Comparison of ENCODE assay signal across 13 cellular contexts in genomic region chr14:49924852-49925251, GRCh38.
"Had no signal": no experiment of that assay in that cellular context is flagged by ENCODE, and none has a peak within 500 bp of the region (broad histone marks: within the 10 kb centered on the region; RNA-seq: fewer than 3 reads in every experiment).

No MANE protein-coding gene starts in this region.

- H3K36me3 Mint-ChIP-seq: naive thymus-derived CD8-positive, alpha-beta T cell had no signal

- H3K9me3 Mint-ChIP-seq: effector memory CD8-positive, alpha-beta T cell; naive thymus-derived CD8-positive, alpha-beta T cell had no signal

- H3K27me3 ChIP-seq: esophagus squamous epithelium, gastroesophageal sphincter, neutrophil had no signal

- DNase-seq: effector memory CD8-positive, alpha-beta T cell; esophagus squamous epithelium; foreskin fibroblast; left colon; left ventricle myocardium superior; naive thymus-derived CD8-positive, alpha-beta T cell; stimulated activated CD4-positive, alpha-beta T cell treated with anti-CD3 and anti-CD28 coated beads, Interleukin-2, amount 100 ng/mL, for 24 hours; stimulated activated CD4-positive, alpha-beta T cell treated with anti-CD3 and anti-CD28 coated beads, Interleukin-4, amount 100 ng/mL, for 4 hours; stimulated activated naive CD4-positive, alpha-beta T cell treated with Interleukin-2 at 50 U/mL for 16 hours had no signal

- H3K27ac ChIP-seq: esophagus squamous epithelium, gastroesophageal sphincter, neutrophil had no signal

- H3K4me1 ChIP-seq: gastroesophageal sphincter had no signal

- ATAC-seq: effector memory CD8-positive, alpha-beta T cell; gastroesophageal sphincter; left colon; left ventricle myocardium superior; naive thymus-derived CD8-positive, alpha-beta T cell; sciatic nerve had no signal

- H3K9me3 ChIP-seq: esophagus squamous epithelium, gastroesophageal sphincter, neutrophil had no signal

- H3K4me3 Mint-ChIP-seq: effector memory CD8-positive, alpha-beta T cell; naive thymus-derived CD8-positive, alpha-beta T cell had no signal

- H3K36me3 ChIP-seq: esophagus squamous epithelium, gastroesophageal sphincter, neutrophil had no signal

- H3K4me3 ChIP-seq: esophagus squamous epithelium, gastroesophageal sphincter, lung had no signal

- H3K27ac Mint-ChIP-seq: effector memory CD8-positive, alpha-beta T cell had no signal

- H3K27me3 Mint-ChIP-seq: effector memory CD8-positive, alpha-beta T cell; naive thymus-derived CD8-positive, alpha-beta T cell had no signal
